1 cellular context compared by ENCODE assay signal in the genomic region with DNA sequence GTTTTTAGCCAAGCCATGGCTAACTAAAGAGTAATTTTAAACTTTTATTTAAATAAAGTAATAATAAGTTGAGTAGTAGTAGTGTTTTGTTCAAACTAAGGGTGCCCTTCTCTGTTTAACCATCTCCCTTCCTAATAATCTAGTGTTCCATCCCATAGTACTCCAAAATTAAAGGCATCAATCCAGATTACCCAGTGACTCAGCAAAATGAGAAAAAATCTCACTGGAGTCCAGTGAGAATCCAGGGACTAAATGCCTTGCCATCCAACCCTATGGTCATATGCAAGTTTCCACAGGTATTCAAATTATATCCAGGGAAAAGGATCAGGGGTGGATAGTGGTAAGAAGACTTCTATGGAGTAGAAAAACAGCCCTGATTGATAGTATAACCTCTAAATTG.
A peak's percentile ranks its signal among the peaks of the same experiment; 100 is the strongest.
TF ChIP-seq lines count a peak whose summit lies in the region.

No MANE protein-coding gene starts in this region.

TF ChIP-seq in HepG2, 621 proteins besides CTCF, POLR2A, EP300 and RAD21:
- TF ChIP-seq ELF3 (CRISPR knock-in tag; IDR thresholded peaks at IDR 0.05) (no peak), ZNF879 (CRISPR knock-in tag; IDR thresholded peaks at IDR 0.05) (no peak), ZNF496 (CRISPR knock-in tag; IDR thresholded peaks at IDR 0.05; ENCODE audit: insufficient replicate concordance) (no peak), NFE2L2 (IDR thresholded peaks at IDR 0.05; ENCODE audit: low read length) (peak; percentile 88), GATAD2A (CRISPR knock-in tag; IDR thresholded peaks at IDR 0.05) (no peak), SMYD3 (CRISPR knock-in tag; IDR thresholded peaks at IDR 0.05) (no peak), MAFK (conservative IDR thresholded peaks at IDR 0.05 in 1 of 2, IDR thresholded peaks at IDR 0.05 in 1 of 2; ENCODE audit: low read length in 2 of 2) (0 out of 4 replicates have a peak, but pooled peaks have one; percentile 12 to 25)
- TF ChIP-seq, protein P1, sequence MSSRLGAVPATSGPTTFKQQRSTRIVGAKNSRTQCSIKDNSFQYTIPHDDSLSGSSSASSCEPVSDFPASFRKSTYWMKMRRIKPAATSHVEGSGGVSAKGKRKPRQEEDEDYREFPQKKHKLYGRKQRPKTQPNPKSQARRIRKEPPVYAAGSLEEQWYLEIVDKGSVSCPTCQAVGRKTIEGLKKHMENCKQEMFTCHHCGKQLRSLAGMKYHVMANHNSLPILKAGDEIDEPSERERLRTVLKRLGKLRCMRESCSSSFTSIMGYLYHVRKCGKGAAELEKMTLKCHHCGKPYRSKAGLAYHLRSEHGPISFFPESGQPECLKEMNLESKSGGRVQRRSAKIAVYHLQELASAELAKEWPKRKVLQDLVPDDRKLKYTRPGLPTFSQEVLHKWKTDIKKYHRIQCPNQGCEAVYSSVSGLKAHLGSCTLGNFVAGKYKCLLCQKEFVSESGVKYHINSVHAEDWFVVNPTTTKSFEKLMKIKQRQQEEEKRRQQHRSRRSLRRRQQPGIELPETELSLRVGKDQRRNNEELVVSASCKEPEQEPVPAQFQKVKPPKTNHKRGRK (CRISPR knock-in tag; IDR thresholded peaks at IDR 0.05) = no peak
